ENCODE assay signal across 8 cellular contexts in genomic region chr12:132490481-132491348, GRCh38. TPM values are rescaled to one million over a fixed set of nuclear protein-coding genes. Genes with fewer than 3 reads are reported as not detected.
DNase-seq lines count a peak whose midpoint lies in the region; ATAC-seq and TF ChIP-seq lines count a peak whose summit lies in the region.

No MANE protein-coding gene starts in this region.

- no peak overlapping the region for H3K27ac ChIP-seq in Karpas-422 (ENCODE audit: low read length)

- no peak for DNase-seq in activated naive CD4-positive, alpha-beta T cell treated with anti-CD3 and anti-CD28 coated beads for 36 hours
- DNase-seq in activated naive CD4-positive, alpha-beta T cell (lab: John Stamatoyannopoulos, UW), result no peak
- DNase-seq in Karpas-422, result peak; percentile 49
- DNase-seq in chondrocyte (ENCODE audit: low spot score), result no peak
- no peak for DNase-seq in NCI-H226
- DNase-seq in KBM-7, result no peak

- H3K27me3 Mint-ChIP-seq in activated naive CD4-positive, alpha-beta T cell treated with anti-CD3 and anti-CD28 coated beads for 36 hours (ENCODE audit: low read depth), result no peaks in the 10 kb centered on the region
- no peaks in the 10 kb centered on the region for H3K27me3 Mint-ChIP-seq in chondrocyte (ENCODE audit: low read depth)

- H3K9me3 ChIP-seq in Karpas-422 (ENCODE audit: low read length) (no peaks in the 10 kb centered on the region), mononuclear cell (ENCODE audit: low read depth, low read length) (no peaks in the 10 kb centered on the region)

- peak overlapping the region; percentile 73 for H3K27ac Mint-ChIP-seq in activated naive CD4-positive, alpha-beta T cell treated with anti-CD3 and anti-CD28 coated beads for 36 hours
- H3K27ac Mint-ChIP-seq in chondrocyte (ENCODE audit: unreplicated experiment), result peak overlapping the region; percentile 29

- peaks cover 63% of the 10 kb centered on the region for H3K4me1 Mint-ChIP-seq in activated naive CD4-positive, alpha-beta T cell treated with anti-CD3 and anti-CD28 coated beads for 36 hours (ENCODE audit: low read depth)
- peaks cover 40% of the 10 kb centered on the region for H3K4me1 Mint-ChIP-seq in chondrocyte (ENCODE audit: low read depth)

- H3K4me1 ChIP-seq in Karpas-422 (ENCODE audit: low read length), result peaks cover 22% of the 10 kb centered on the region
- peaks cover 72% of the 10 kb centered on the region for H3K4me1 ChIP-seq in mononuclear cell (ENCODE audit: insufficient read depth, low read length)

- H3K27me3 ChIP-seq in Karpas-422 (ENCODE audit: low read length) (no peaks in the 10 kb centered on the region), mononuclear cell (ENCODE audit: insufficient read depth, low read length) (no peaks in the 10 kb centered on the region)

- peak overlapping the region; percentile 68 for H3K9ac ChIP-seq in Karpas-422 (ENCODE audit: low read length)

- H3K9me3 Mint-ChIP-seq in activated naive CD4-positive, alpha-beta T cell treated with anti-CD3 and anti-CD28 coated beads for 36 hours, result no peaks in the 10 kb centered on the region
- H3K9me3 Mint-ChIP-seq in chondrocyte (ENCODE audit: low read depth), result no peaks in the 10 kb centered on the region

- no peaks in the 10 kb centered on the region for H3K9me2 ChIP-seq in Karpas-422 (replicated peaks; ENCODE audit: insufficient read depth, low read length)

- no peaks in the 10 kb centered on the region for H3K36me3 Mint-ChIP-seq in activated naive CD4-positive, alpha-beta T cell treated with anti-CD3 and anti-CD28 coated beads for 36 hours (ENCODE audit: low read depth)
- H3K36me3 Mint-ChIP-seq in chondrocyte (ENCODE audit: low read depth), result no peaks in the 10 kb centered on the region

- intact Hi-C loops in activated naive CD4-positive, alpha-beta T cell treated with anti-CD3 and anti-CD28 coated beads for 36 hours (cut with micrococcal nuclease), result loop anchor here (1.0 to 5.0 kb wide), 3 partner anchors 16 to 163 kb away; partner anchors contain the start of gene GALNT9

- no peak overlapping the region for H2AFZ ChIP-seq in Karpas-422 (ENCODE audit: low read length)

- H3K4me3 ChIP-seq in Karpas-422 (ENCODE audit: low read length), result peak overlapping the region; percentile 75
- peak overlapping the region; percentile 53 for H3K4me3 ChIP-seq in mononuclear cell (ENCODE audit: low read length)

- peak overlapping the region; percentile 88 for H3K4me2 ChIP-seq in Karpas-422 (ENCODE audit: low read depth, low read length, poor library complexity, severe bottlenecking)

- in situ Hi-C loops in KBM-7 (cut with MboI; ENCODE audit: low pct_unique_long_range_greater_than_20kb, low sequenced_read_pairs), result no loop called here

- H3K79me2 ChIP-seq in Karpas-422 (ENCODE audit: low read length), result peaks cover 25% of the 10 kb centered on the region

- no peaks in the 10 kb centered on the region for H3K36me3 ChIP-seq in Karpas-422 (ENCODE audit: insufficient read depth, low read length)

- no peak for TF ChIP-seq CTCF in chondrocyte (IDR thresholded peaks at IDR 0.05)

- H4K20me1 ChIP-seq in Karpas-422 (ENCODE audit: insufficient read depth, low read depth, low read length), result peaks cover 57% of the 10 kb centered on the region

- no peak for ATAC-seq in HG02884 (IDR thresholded peaks at IDR 0.05; ENCODE audit: unreplicated experiment)

- CTCF ChIA-PET in activated naive CD4-positive, alpha-beta T cell treated with anti-CD3 and anti-CD28 coated beads for 36 hours (lab: Charles Lee), result no interaction called here

- peak overlapping the region; percentile 79 for H3K4me3 Mint-ChIP-seq in activated naive CD4-positive, alpha-beta T cell treated with anti-CD3 and anti-CD28 coated beads for 36 hours
- H3K4me3 Mint-ChIP-seq in chondrocyte (ENCODE audit: unreplicated experiment), result peak overlapping the region; percentile 74

RNA-seq across cellular contexts. Expression of gene FBRSL1, which starts 0.8 kb away (rescaled TPM):
- total RNA-seq in activated naive CD4-positive, alpha-beta T cell treated with anti-CD3 and anti-CD28 coated beads for 36 hours, result 10 to 100 TPM; 35.1 to 36.3 TPM
- total RNA-seq in Karpas-422 (2014; rRNA removed; shearing (Covaris generic); ENCODE audit: low replicate concordance), result 4.0 and 4.1 TPM in 2 replicates
- total RNA-seq in chondrocyte (35.3 to 41.6 TPM (median 41.1 TPM) in 3 replicates), mononuclear cell (13.5 TPM)
